ENCODE assay signal across 9 cellular contexts in genomic region chr12:54383041-54383609, GRCh38.
DNase-seq lines count a peak whose midpoint lies in the region; TF ChIP-seq lines count a peak whose summit lies in the region.
"Had no signal": no experiment of that assay in that cellular context is flagged by ENCODE, and none has a peak within 500 bp of the region (broad histone marks: within the 10 kb centered on the region; RNA-seq: fewer than 3 reads in every experiment).

No MANE protein-coding gene starts in this region.

- no peak overlapping the region for H3K9ac ChIP-seq in duodenal mucosa (ENCODE audit: low read depth in 1 of 2, low read length in 2 of 2)

- H3K27me3 ChIP-seq in duodenal mucosa (ENCODE audit: control insufficient read depth in 1 of 2, insufficient read depth in 2 of 2, low read length in 2 of 2), result no peaks in the 10 kb centered on the region

- peak overlapping the region; percentile 55 for H3K27ac ChIP-seq in duodenal mucosa (ENCODE audit: low read depth, low read length)
- H3K27ac ChIP-seq in skin epidermis, result peak overlapping the region in 18 of 21 experiments; percentile 18 to 92 (median 78)

- in situ Hi-C loops in GM13977 (cut with MboI; ENCODE audit: low pct_unique_long_range_greater_than_20kb, low sequenced_read_pairs, unreplicated experiment), result no loop called here

- H3K9me3 ChIP-seq in duodenal mucosa (ENCODE audit: control insufficient read depth in 1 of 2, low read length in 2 of 2), result no peaks in the 10 kb centered on the region

- TF ChIP-seq CTCF in GM13977 (IDR thresholded peaks at IDR 0.05; ENCODE audit: extremely low read depth, insufficient read depth, missing control alignments), result no peak

- no peaks in the 10 kb centered on the region for H3K36me3 ChIP-seq in duodenal mucosa (ENCODE audit: control insufficient read depth in 1 of 2, insufficient read depth in 2 of 2, low read length in 2 of 2)

- DNase-seq in NK-92 treated with Interleukin-12 subunit alpha and Interleukin-12 subunit beta, amount 100 ng/mL, for 24 hours (lab: John Stamatoyannopoulos, UW), result peak; percentile 37
- DNase-seq in NK-92 (lab: John Stamatoyannopoulos, UW; ENCODE audit: unreplicated experiment) (no peak), NOMO-1 treated with DMSO at 0.1 percent for 48 hours (lab: John Stamatoyannopoulos, UW; ENCODE audit: unreplicated experiment) (peak; percentile 85), NCI-H748 treated with DMSO at 0.1 percent for 48 hours (lab: John Stamatoyannopoulos, UW) (no peak), GM13977 (ENCODE audit: low spot score) (no peak), cerebellar cortex (ENCODE audit: low spot score) (no peak)
- DNase-seq: NCI-H187 had no signal

- H3K4me3 ChIP-seq in duodenal mucosa (ENCODE audit: low read depth in 1 of 2, low read length in 2 of 2) (no peak overlapping the region), skin epidermis (no peak overlapping the region)

- H3K4me1 ChIP-seq in duodenal mucosa (ENCODE audit: control insufficient read depth in 1 of 2, insufficient read depth in 2 of 2, low read length in 2 of 2), result peaks cover 11 to 35% of the 10 kb centered on the region in 2 donors

Comparison
In these comparisons a context has a peak if more than half of its experiments do, and no peak if none do; other contexts are left out.
1. DNase-seq: peak in NK-92 treated with Interleukin-12 subunit alpha and Interleukin-12 subunit beta, amount 100 ng/mL, for 24 hours (single experiment) and NOMO-1 treated with DMSO at 0.1 percent for 48 hours (single experiment); none in NK-92 (single experiment), NCI-H748 treated with DMSO at 0.1 percent for 48 hours (single experiment), GM13977 (single experiment) and cerebellar cortex (single experiment).